Comparison of ENCODE assay signal across 10 cellular contexts in the genomic region with DNA sequence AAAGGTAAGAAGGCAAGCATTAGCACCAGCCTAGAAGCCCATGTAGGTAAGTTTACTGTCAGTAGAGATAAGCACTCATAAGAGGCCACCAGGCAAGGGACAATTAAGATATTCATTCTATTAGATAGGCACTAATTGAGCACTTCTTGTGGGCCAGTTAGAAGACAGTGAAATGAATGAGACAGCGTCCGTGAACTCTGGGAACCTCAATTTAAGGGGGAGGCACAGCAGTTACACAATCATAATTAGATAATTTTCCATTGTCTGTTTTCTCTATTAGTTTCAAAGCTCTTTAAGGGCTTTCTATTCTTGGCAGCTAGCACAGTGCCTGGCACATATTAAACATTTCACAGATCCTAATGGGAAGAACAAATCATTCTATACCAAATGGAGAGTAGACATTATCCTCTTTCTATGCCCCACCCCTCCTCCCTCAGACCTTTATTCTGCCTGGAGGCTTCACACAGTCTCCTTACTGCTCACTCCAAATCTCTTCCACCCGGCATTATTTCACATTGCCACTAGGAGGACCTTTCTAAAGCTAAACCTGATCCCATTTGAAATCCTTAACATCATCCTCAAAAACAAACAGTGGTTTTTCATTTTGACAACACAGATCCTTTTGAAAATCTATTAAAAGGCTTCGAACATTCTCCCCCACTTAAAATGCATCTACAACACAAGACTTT.
DNase-seq lines count a peak whose midpoint lies in the region; ATAC-seq and TF ChIP-seq lines count a peak whose summit lies in the region.
"Had no signal": no experiment of that assay in that cellular context is flagged by ENCODE, and none has a peak within 500 bp of the region (broad histone marks: within the 10 kb centered on the region; RNA-seq: fewer than 3 reads in every experiment).

No MANE protein-coding gene starts in this region.

- H3K36me3 Mint-ChIP-seq in WTC11, result no peaks in the 10 kb centered on the region
- no peaks in the 10 kb centered on the region for H3K36me3 Mint-ChIP-seq in activated T-cell treated with anti-CD3 and anti-CD28 coated beads, Interleukin-2, amount 50 U/mL, for 24 hours (ENCODE audit: low read depth)

- TF ChIP-seq CTCF in WTC11 (IDR thresholded peaks at IDR 0.05) (peak; percentile 50), kidney epithelial cell (IDR thresholded peaks at IDR 0.05; ENCODE audit: insufficient read depth, low read length, poor library complexity, severe bottlenecking) (peak; percentile 42), upper lobe of right lung (IDR thresholded peaks at IDR 0.05) (no peak)

- no peak overlapping the region for H3K4me3 Mint-ChIP-seq in WTC11
- H3K4me3 Mint-ChIP-seq in activated T-cell treated with anti-CD3 and anti-CD28 coated beads, Interleukin-2, amount 50 U/mL, for 24 hours, result no peak overlapping the region

- H3K9me3 Mint-ChIP-seq in WTC11, result peaks cover 5% of the 10 kb centered on the region
- no peaks in the 10 kb centered on the region for H3K9me3 Mint-ChIP-seq in activated T-cell treated with anti-CD3 and anti-CD28 coated beads, Interleukin-2, amount 50 U/mL, for 24 hours

- H3K27me3 Mint-ChIP-seq in WTC11 (ENCODE audit: low read depth), result no peaks in the 10 kb centered on the region
- no peaks in the 10 kb centered on the region for H3K27me3 Mint-ChIP-seq in activated T-cell treated with anti-CD3 and anti-CD28 coated beads, Interleukin-2, amount 50 U/mL, for 24 hours

- H3K4me3 ChIP-seq in kidney epithelial cell (ENCODE audit: low read depth, low read length) (no peak overlapping the region), upper lobe of right lung (no peak overlapping the region)
- H3K4me3 ChIP-seq: SJSA1 had no signal

- H3K27me3 ChIP-seq in kidney epithelial cell (ENCODE audit: control insufficient read depth, insufficient read depth, low read length), result no peaks in the 10 kb centered on the region
- H3K27me3 ChIP-seq in upper lobe of right lung, result no peaks in the 10 kb centered on the region
- H3K27me3 ChIP-seq: SJSA1 had no signal

- intact Hi-C loops in upper lobe of right lung (cut with DNase I), result no loop called here

- ATAC-seq in WTC11 (peak; percentile 98), upper lobe of right lung (no peak), GM21526 (IDR thresholded peaks at IDR 0.05; ENCODE audit: low FRiP score, unreplicated experiment) (no peak), HG03565 (IDR thresholded peaks at IDR 0.05; ENCODE audit: unreplicated experiment) (no peak)

- peak; percentile 45 for DNase-seq in ELR (ENCODE audit: low read depth)
- DNase-seq in M059J (ENCODE audit: low read depth), result peak; percentile 36
- no peak for DNase-seq in WTC11 (ENCODE audit: low spot score)
- no peak for DNase-seq in kidney epithelial cell (ENCODE audit: low read depth)
- no peak for DNase-seq in upper lobe of right lung
- DNase-seq in activated T-cell treated with anti-CD3 and anti-CD28 coated beads, Interleukin-2, amount 50 U/mL, for 24 hours, result no peak
- DNase-seq: stimulated activated CD4-positive, alpha-beta T cell treated with anti-CD3 and anti-CD28 coated beads, Interleukin-4, amount 100 ng/mL, for 1 hour had no signal

- H3K27ac Mint-ChIP-seq in WTC11, result no peak overlapping the region
- no peak overlapping the region for H3K27ac Mint-ChIP-seq in activated T-cell treated with anti-CD3 and anti-CD28 coated beads, Interleukin-2, amount 50 U/mL, for 24 hours

- H3K27ac ChIP-seq in upper lobe of right lung, result no peak overlapping the region
- H3K27ac ChIP-seq: SJSA1 had no signal

- H3K4me1 ChIP-seq in upper lobe of right lung, result no peaks in the 10 kb centered on the region
- H3K4me1 ChIP-seq: SJSA1 had no signal

- CTCF ChIA-PET in WTC11 (lab: Charles Lee), result interaction anchor here (0.9 to 1.5 kb wide), 7 partner anchors 9 to 264 kb away, joined by 3 to 6 read pairs (median 4); no protein-coding TSS in a partner anchor

- POLR2A ChIA-PET in WTC11 (lab: Charles Lee), result no interaction called here

- H3K4me1 Mint-ChIP-seq in WTC11, result peaks cover 18% of the 10 kb centered on the region
- H3K4me1 Mint-ChIP-seq in activated T-cell treated with anti-CD3 and anti-CD28 coated beads, Interleukin-2, amount 50 U/mL, for 24 hours (ENCODE audit: low read depth), result no peaks in the 10 kb centered on the region

- no peaks in the 10 kb centered on the region for H3K36me3 ChIP-seq in kidney epithelial cell (ENCODE audit: control insufficient read depth, insufficient read depth, low read length)
- H3K36me3 ChIP-seq in upper lobe of right lung, result no peaks in the 10 kb centered on the region
- H3K36me3 ChIP-seq: SJSA1 had no signal

- H3K9me3 ChIP-seq in upper lobe of right lung, result no peaks in the 10 kb centered on the region
- H3K9me3 ChIP-seq: SJSA1 had no signal

TF ChIP-seq in WTC11, 78 proteins besides CTCF, POLR2A, EP300 and RAD21 (continues in another document):
- no peak for TF ChIP-seq NFATC4 (CRISPR knock-in tag; IDR thresholded peaks at IDR 0.05)
- no peak for TF ChIP-seq ARID4B (CRISPR knock-in tag; IDR thresholded peaks at IDR 0.05; ENCODE audit: borderline replicate concordance)
- TF ChIP-seq E2F1 (CRISPR knock-in tag; IDR thresholded peaks at IDR 0.05), result no peak
- TF ChIP-seq, protein P1, sequence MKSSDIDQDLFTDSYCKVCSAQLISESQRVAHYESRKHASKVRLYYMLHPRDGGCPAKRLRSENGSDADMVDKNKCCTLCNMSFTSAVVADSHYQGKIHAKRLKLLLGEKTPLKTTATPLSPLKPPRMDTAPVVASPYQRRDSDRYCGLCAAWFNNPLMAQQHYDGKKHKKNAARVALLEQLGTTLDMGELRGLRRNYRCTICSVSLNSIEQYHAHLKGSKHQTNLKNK (CRISPR knock-in tag; IDR thresholded peaks at IDR 0.05), result no peak
- TF ChIP-seq, protein P2, sequence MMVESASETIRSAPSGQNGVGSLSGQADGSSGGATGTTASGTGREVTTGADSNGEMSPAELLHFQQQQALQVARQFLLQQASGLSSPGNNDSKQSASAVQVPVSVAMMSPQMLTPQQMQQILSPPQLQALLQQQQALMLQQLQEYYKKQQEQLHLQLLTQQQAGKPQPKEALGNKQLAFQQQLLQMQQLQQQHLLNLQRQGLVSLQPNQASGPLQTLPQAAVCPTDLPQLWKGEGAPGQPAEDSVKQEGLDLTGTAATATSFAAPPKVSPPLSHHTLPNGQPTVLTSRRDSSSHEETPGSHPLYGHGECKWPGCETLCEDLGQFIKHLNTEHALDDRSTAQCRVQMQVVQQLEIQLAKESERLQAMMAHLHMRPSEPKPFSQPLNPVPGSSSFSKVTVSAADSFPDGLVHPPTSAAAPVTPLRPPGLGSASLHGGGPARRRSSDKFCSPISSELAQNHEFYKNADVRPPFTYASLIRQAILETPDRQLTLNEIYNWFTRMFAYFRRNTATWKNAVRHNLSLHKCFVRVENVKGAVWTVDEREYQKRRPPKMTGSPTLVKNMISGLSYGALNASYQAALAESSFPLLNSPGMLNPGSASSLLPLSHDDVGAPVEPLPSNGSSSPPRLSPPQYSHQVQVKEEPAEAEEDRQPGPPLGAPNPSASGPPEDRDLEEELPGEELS (CRISPR knock-in tag; IDR thresholded peaks at IDR 0.05), result no peak

Comparison
In these comparisons a context has a peak if more than half of its experiments do, and no peak if none do; other contexts are left out.
1. DNase-seq: peak in ELR (single experiment) and M059J (single experiment); none in WTC11 (single experiment), kidney epithelial cell (single experiment), upper lobe of right lung (single experiment) and activated T-cell treated with anti-CD3 and anti-CD28 coated beads, Interleukin-2, amount 50 U/mL, for 24 hours (single experiment).